ENCODE assay signal across 16 cellular contexts in the genomic region with DNA sequence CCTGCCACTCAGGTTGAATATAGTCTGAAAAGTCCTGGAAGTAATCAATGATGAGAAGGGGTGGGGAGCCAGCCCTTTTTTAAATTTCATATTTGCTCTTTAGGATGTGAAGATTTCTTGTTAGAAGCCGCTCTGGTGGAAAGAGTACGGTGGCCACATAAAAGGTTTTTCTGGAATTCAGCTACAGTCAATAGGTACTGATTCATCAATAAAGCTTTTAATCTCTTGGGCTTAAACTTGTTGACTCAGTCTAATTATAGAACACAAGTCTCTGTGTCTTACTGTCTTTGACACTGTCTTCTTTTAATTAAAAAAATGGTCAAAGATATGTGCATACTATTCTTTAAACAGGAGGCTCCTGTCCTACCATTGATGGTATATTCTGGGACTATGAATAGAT.
A peak's percentile ranks its signal among the peaks of the same experiment; 100 is the strongest.
DNase-seq lines count a peak whose midpoint lies in the region; ATAC-seq lines count a peak whose summit lies in the region.
"Had no signal": no experiment of that assay in that cellular context is flagged by ENCODE, and none has a peak within 500 bp of the region (broad histone marks: within the 10 kb centered on the region; RNA-seq: fewer than 3 reads in every experiment).

No MANE protein-coding gene starts in this region.

- peak overlapping the region; percentile 93 for H3K27ac Mint-ChIP-seq in stimulated activated naive CD8-positive, alpha-beta T cell treated with anti-CD3 and anti-CD28 coated beads, Interleukin-15, Interleukin-2, amounts not matched to agents 100 ng/mL and 50 ng/mL, for 24 hours
- H3K27ac Mint-ChIP-seq: CD14-positive monocyte had no signal

- peaks cover 9% of the 10 kb centered on the region for H3K9me3 Mint-ChIP-seq in stimulated activated naive CD8-positive, alpha-beta T cell treated with anti-CD3 and anti-CD28 coated beads, Interleukin-15, Interleukin-2, amounts not matched to agents 100 ng/mL and 50 ng/mL, for 24 hours

- no peak for ATAC-seq in stimulated activated naive CD8-positive, alpha-beta T cell treated with anti-CD3 and anti-CD28 coated beads, Interleukin-15, Interleukin-2, amounts not matched to agents 100 U/mL and 50 U/mL, for 24 hours
- ATAC-seq in esophagus mucosa, result peak; percentile 77
- ATAC-seq: Right ventricle myocardium inferior had no signal

- no peak for DNase-seq in stimulated activated naive CD8-positive, alpha-beta T cell treated with anti-CD3 and anti-CD28 coated beads, Interleukin-15, Interleukin-2, amounts not matched to agents 100 U/mL and 50 U/mL, for 24 hours
- peak; percentile 69 for DNase-seq in SW480 (ENCODE audit: low spot score)
- no peak for DNase-seq in activated CD8-positive, alpha-beta memory T cell treated with anti-CD3 and anti-CD28 coated beads, Interleukin-2, amount 50 U/mL, for 48 hours
- DNase-seq in H4 (ENCODE audit: low spot score), result no peak
- no peak for DNase-seq in NOMO-1 (lab: John Stamatoyannopoulos, UW; ENCODE audit: unreplicated experiment in 2 of 2)
- DNase-seq: COR-L47, DMS 273 treated with DMSO at 0.1 percent for 48 hours, H7, MV-4-11, NCI-H187, NCI-H524, Peyer's patch had no signal

- H3K4me1 Mint-ChIP-seq in stimulated activated naive CD8-positive, alpha-beta T cell treated with anti-CD3 and anti-CD28 coated beads, Interleukin-15, Interleukin-2, amounts not matched to agents 100 ng/mL and 50 ng/mL, for 24 hours (ENCODE audit: low read depth), result peaks cover 32% of the 10 kb centered on the region
- H3K4me1 Mint-ChIP-seq: CD14-positive monocyte had no signal

- H3K36me3 Mint-ChIP-seq in stimulated activated naive CD8-positive, alpha-beta T cell treated with anti-CD3 and anti-CD28 coated beads, Interleukin-15, Interleukin-2, amounts not matched to agents 100 ng/mL and 50 ng/mL, for 24 hours (ENCODE audit: low read depth), result peaks cover 4% of the 10 kb centered on the region
- H3K36me3 Mint-ChIP-seq: CD14-positive monocyte had no signal

- no peaks in the 10 kb centered on the region for H3K27me3 Mint-ChIP-seq in stimulated activated naive CD8-positive, alpha-beta T cell treated with anti-CD3 and anti-CD28 coated beads, Interleukin-15, Interleukin-2, amounts not matched to agents 100 ng/mL and 50 ng/mL, for 24 hours

- peak overlapping the region; percentile 61 for H3K4me3 Mint-ChIP-seq in stimulated activated naive CD8-positive, alpha-beta T cell treated with anti-CD3 and anti-CD28 coated beads, Interleukin-15, Interleukin-2, amounts not matched to agents 100 ng/mL and 50 ng/mL, for 24 hours
- H3K4me3 Mint-ChIP-seq: CD14-positive monocyte had no signal
